Comparison of ENCODE assay signal across 13 cellular contexts in genomic region chrX:136185409-136186022, GRCh38. TPM values are rescaled to one million over a fixed set of nuclear protein-coding genes. Genes with fewer than 3 reads are reported as not detected.
DNase-seq lines count a peak whose midpoint lies in the region; ATAC-seq, FAIRE-seq and TF ChIP-seq lines count a peak whose summit lies in the region.
"Had no signal": no experiment of that assay in that cellular context is flagged by ENCODE, and none has a peak within 500 bp of the region (broad histone marks: within the 10 kb centered on the region; RNA-seq: fewer than 3 reads in every experiment).

No MANE protein-coding gene starts in this region.

- FAIRE-seq in astrocyte (lab: Jason Lieb, UNC) (peak; percentile 93), kidney (lab: Jason Lieb, UNC) (no peak)
- FAIRE-seq: keratinocyte had no signal

- H3K27ac Mint-ChIP-seq in HFFc6 (peak overlapping the region; percentile 80), astrocyte (ENCODE audit: unreplicated experiment) (peak overlapping the region; percentile 41)
- H3K27ac Mint-ChIP-seq: activated T-cell treated with anti-CD3 and anti-CD28 coated beads, Interleukin-2, amount 50 U/mL, for 72 hours had no signal

- H3K9me3 Mint-ChIP-seq in HFFc6, result no peaks in the 10 kb centered on the region
- no peaks in the 10 kb centered on the region for H3K9me3 Mint-ChIP-seq in astrocyte (ENCODE audit: unreplicated experiment)
- H3K9me3 Mint-ChIP-seq: activated T-cell treated with anti-CD3 and anti-CD28 coated beads, Interleukin-2, amount 50 U/mL, for 72 hours had no signal

- H3K27me3 ChIP-seq in astrocyte (ENCODE audit: insufficient read depth, low read length), result no peaks in the 10 kb centered on the region
- peaks cover 0 to 3% (median 0%) of the 10 kb centered on the region in 5 donors for H3K27me3 ChIP-seq in subcutaneous abdominal adipose tissue (ENCODE audit: control insufficient read depth in 5 of 5, insufficient read depth in 4 of 5, low read length in 5 of 5)

- H3K27ac ChIP-seq in astrocyte (ENCODE audit: low read depth, low read length) (peak overlapping the region; percentile 25), kidney (ENCODE audit: low read depth in 2 of 2, low read length in 2 of 2) (peak overlapping the region; percentile 23 to 63), subcutaneous abdominal adipose tissue (ENCODE audit: low read depth, low read length) (peak overlapping the region; percentile 77)

- TF ChIP-seq CTCF in HFFc6 (IDR thresholded peaks at IDR 0.05) (no peak), astrocyte (IDR thresholded peaks at IDR 0.05; ENCODE audit: insufficient read depth, low read depth, low read length) (no peak), kidney (IDR thresholded peaks at IDR 0.05; ENCODE audit: borderline replicate concordance, extremely low read depth, insufficient read depth) (no peak), GM20000 (IDR thresholded peaks at IDR 0.05; ENCODE audit: extremely low read depth, missing control alignments) (no peak)

- ATAC-seq in GM19395 (IDR thresholded peaks at IDR 0.05; ENCODE audit: unreplicated experiment), result no peak
- ATAC-seq: activated T-cell treated with anti-CD3 and anti-CD28 coated beads, Interleukin-2, amount 50 U/mL, for 72 hours had no signal

- peaks cover 1% of the 10 kb centered on the region; the same call in 1 of the 2 replicates for H3K27me3 Mint-ChIP-seq in HFFc6 (ENCODE audit: insufficient read depth)
- H3K27me3 Mint-ChIP-seq in astrocyte (ENCODE audit: low read depth, unreplicated experiment), result no peaks in the 10 kb centered on the region

- peaks cover 2% of the 10 kb centered on the region for H3K79me2 ChIP-seq in astrocyte (ENCODE audit: insufficient read depth, low read length)

- no peaks in the 10 kb centered on the region for H3K36me3 Mint-ChIP-seq in HFFc6 (ENCODE audit: low read depth)
- H3K36me3 Mint-ChIP-seq in astrocyte (ENCODE audit: low read depth, unreplicated experiment), result no peaks in the 10 kb centered on the region

- peaks cover 24% of the 10 kb centered on the region for H3K4me1 Mint-ChIP-seq in HFFc6 (ENCODE audit: low read depth)
- H3K4me1 Mint-ChIP-seq in astrocyte (ENCODE audit: low read depth, unreplicated experiment), result peaks cover 5% of the 10 kb centered on the region

- DNase-seq in HFFc6, result peak; percentile 45
- peak; percentile 47 for DNase-seq in astrocyte (ENCODE audit: low read depth)
- DNase-seq in kidney, result no peak
- no peak for DNase-seq in GM20000 (ENCODE audit: low spot score)
- DNase-seq in LoVo (ENCODE audit: low spot score), result no peak
- no peak for DNase-seq in stimulated activated CD4-positive, alpha-beta T cell treated with anti-CD3 and anti-CD28 coated beads, Interleukin-2, amount 100 ng/mL, for 24 hours
- DNase-seq: activated T-cell treated with anti-CD3 and anti-CD28 coated beads, Interleukin-2, amount 50 U/mL, for 72 hours; MM.1S; NCI-H774; T1000 had no signal

- intact Hi-C loops in kidney (cut with DNase I), result no loop called here

- H2AFZ ChIP-seq in astrocyte (ENCODE audit: low read depth, low read length), result no peak overlapping the region

- H4K20me1 ChIP-seq in astrocyte (ENCODE audit: insufficient read depth, low read length), result no peaks in the 10 kb centered on the region

- no peaks in the 10 kb centered on the region for H3K36me3 ChIP-seq in astrocyte (ENCODE audit: insufficient read depth, low read length)
- no peaks in the 10 kb centered on the region for H3K36me3 ChIP-seq in kidney (ENCODE audit: control insufficient read depth in 1 of 2, insufficient read depth in 2 of 2, low read length in 2 of 2)
- H3K36me3 ChIP-seq in subcutaneous abdominal adipose tissue (ENCODE audit: control insufficient read depth in 5 of 5, insufficient read depth in 5 of 5, low read length in 5 of 5), result no peaks in the 10 kb centered on the region

- peak overlapping the region; percentile 75 for H3K4me2 ChIP-seq in astrocyte (ENCODE audit: low read length)

- H3K4me3 ChIP-seq in astrocyte (ENCODE audit: insufficient read depth, low read depth, low read length) (no peak overlapping the region), kidney (ENCODE audit: low read length in 2 of 2) (no peak overlapping the region), subcutaneous abdominal adipose tissue (ENCODE audit: low read depth in 1 of 5, low read length in 5 of 5) (no peak overlapping the region)

- H3K9ac ChIP-seq in astrocyte (ENCODE audit: low read length), result peak overlapping the region; percentile 53
- H3K9ac ChIP-seq in kidney (ENCODE audit: low read length in 2 of 2), result peak overlapping the region in 1 of 2 donors; percentile 34
- peak overlapping the region in 2 of 5 donors; percentile 35 to 53 for H3K9ac ChIP-seq in subcutaneous abdominal adipose tissue (ENCODE audit: low read length in 5 of 5)

- H3K4me3 Mint-ChIP-seq in HFFc6 (peak overlapping the region; percentile 66), astrocyte (ENCODE audit: unreplicated experiment) (no peak overlapping the region)
- H3K4me3 Mint-ChIP-seq: activated T-cell treated with anti-CD3 and anti-CD28 coated beads, Interleukin-2, amount 50 U/mL, for 72 hours had no signal

- no peaks in the 10 kb centered on the region for H3K9me3 ChIP-seq in astrocyte (ENCODE audit: insufficient read depth, low read depth, low read length)
- no peaks in the 10 kb centered on the region for H3K9me3 ChIP-seq in kidney (ENCODE audit: control insufficient read depth in 1 of 2, low read length in 2 of 2)
- H3K9me3 ChIP-seq in subcutaneous abdominal adipose tissue (ENCODE audit: control insufficient read depth in 5 of 5, low read length in 5 of 5), result no peaks in the 10 kb centered on the region

- peaks cover 11% of the 10 kb centered on the region for H3K4me1 ChIP-seq in astrocyte (ENCODE audit: insufficient read depth, low read length)
- H3K4me1 ChIP-seq in kidney (ENCODE audit: control insufficient read depth in 1 of 2, insufficient read depth in 1 of 2, low read depth in 1 of 2, low read length in 2 of 2), result peaks cover 5 to 26% of the 10 kb centered on the region in 2 donors
- peaks cover 0 to 46% (median 32%) of the 10 kb centered on the region in 5 donors for H3K4me1 ChIP-seq in subcutaneous abdominal adipose tissue (ENCODE audit: control insufficient read depth in 5 of 5, insufficient read depth in 5 of 5, low read length in 5 of 5)

RNA-seq across cellular contexts. Expression of gene FHL1, which starts 38.2 kb away (rescaled TPM):
- total RNA-seq in HFFc6 (2021; fragmentation: NEBNext Ultra II Directional; extraction: Animal tissue kit (Norgen Biotek cat#: 25700)), result 100 to 1,000 TPM; 409 to 808 (median 455) TPM
- total RNA-seq in astrocyte (100 and 115 TPM in 2 replicates), kidney (168 TPM)
- 44.0 TPM for polyA plus RNA-seq in kidney (ENCODE audit: insufficient read depth, low read depth, low replicate concordance)

Comparison
In these comparisons a context has a peak if more than half of its experiments do, and no peak if none do; other contexts are left out.
1. DNase-seq: peak in HFFc6 (single experiment) and astrocyte (single experiment); none in kidney (single experiment), GM20000 (single experiment), LoVo (single experiment) and stimulated activated CD4-positive, alpha-beta T cell treated with anti-CD3 and anti-CD28 coated beads, Interleukin-2, amount 100 ng/mL, for 24 hours (0 of 2).
2. H3K27ac ChIP-seq: peak in every context shown above with its lines; median percentile 77 in subcutaneous abdominal adipose tissue; 43 in kidney; 25 in astrocyte.